Comparison of ENCODE assay signal across 14 cellular contexts in genomic region chr13:109361562-109361961, GRCh38.
"Had no signal": no experiment of that assay in that cellular context is flagged by ENCODE, and none has a peak within 500 bp of the region (broad histone marks: within the 10 kb centered on the region; RNA-seq: fewer than 3 reads in every experiment).

No MANE protein-coding gene starts in this region.

- H3K27me3 ChIP-seq: ascending aorta, esophagus squamous epithelium had no signal

- FAIRE-seq: bronchial epithelial cell, endometrium had no signal

- DNase-seq: activated CD4-positive, alpha-beta T cell treated with anti-CD3 and anti-CD28 coated beads for 1 hour; activated CD4-positive, alpha-beta T cell treated with anti-CD3 and anti-CD28 coated beads, Interleukin-2, amount 50 U/mL, for 48 hours; activated CD8-positive, alpha-beta memory T cell treated with anti-CD3 and anti-CD28 coated beads, Interleukin-2, amount 50 U/mL, for 4 hours; activated naive CD4-positive, alpha-beta T cell; esophagus squamous epithelium; foreskin fibroblast; left colon; mesenchymal stem cell; stimulated activated CD4-positive, alpha-beta T cell treated with anti-CD3 and anti-CD28 coated beads, Interleukin-2, amount 100 ng/mL, for 48 hours; stimulated activated naive CD4-positive, alpha-beta T cell treated with Interleukin-2 at 50 U/mL for 16 hours; trophoblast cell had no signal

- H3K27ac ChIP-seq: ascending aorta, esophagus squamous epithelium had no signal

- ATAC-seq: left colon had no signal

- H3K4me1 ChIP-seq: ascending aorta, esophagus squamous epithelium had no signal

- H3K36me3 ChIP-seq: ascending aorta, esophagus squamous epithelium had no signal

- H3K4me3 ChIP-seq: ascending aorta, esophagus squamous epithelium had no signal

- H3K9me3 ChIP-seq: ascending aorta, esophagus squamous epithelium had no signal
